8 cellular contexts compared by ENCODE assay signal in genomic region chr12:49707812-49708147, GRCh38. TPM values are rescaled to one million over a fixed set of nuclear protein-coding genes. Genes with fewer than 3 reads are reported as not detected.
DNase-seq lines count a peak whose midpoint lies in the region; ATAC-seq and TF ChIP-seq lines count a peak whose summit lies in the region.

No MANE protein-coding gene starts in this region.

- peak; percentile 49 for DNase-seq in NCI-H2029 treated with DMSO at 0.1 percent for 48 hours (lab: John Stamatoyannopoulos, UW)
- no peak for DNase-seq in NCI-H2029 (lab: John Stamatoyannopoulos, UW)
- DNase-seq in NCI-H146 treated with DMSO at 0.1 percent for 48 hours (lab: John Stamatoyannopoulos, UW; ENCODE audit: unreplicated experiment): peak; percentile 82
- DNase-seq in central memory CD8-positive, alpha-beta T cell (ENCODE audit: low spot score in 2 of 2): no peak
- no peak for DNase-seq in osteoblast (ENCODE audit: insufficient read length, low spot score, missing footprints)
- no peak for DNase-seq in NCI-H2107 (lab: John Stamatoyannopoulos, UW)
- no peak for DNase-seq in occipital lobe (lab: John Stamatoyannopoulos, UW)

- no peaks in the 10 kb centered on the region for H3K36me3 ChIP-seq in osteoblast (ENCODE audit: insufficient read depth, low read length)

- H3K4me3 ChIP-seq in osteoblast (ENCODE audit: insufficient read depth, low read length): peak overlapping the region; percentile 84

- no peak overlapping the region for H3K27ac ChIP-seq in osteoblast (ENCODE audit: low read depth, low read length)

- peak overlapping the region; percentile 92 for H3K4me3 Mint-ChIP-seq in central memory CD8-positive, alpha-beta T cell

- no peaks in the 10 kb centered on the region for H3K9me3 ChIP-seq in osteoblast (ENCODE audit: low read depth, low read length)

- peaks cover 39% of the 10 kb centered on the region for H3K79me2 ChIP-seq in osteoblast (ENCODE audit: insufficient read depth, low read length)

- peaks cover 16% of the 10 kb centered on the region for H3K27me3 Mint-ChIP-seq in central memory CD8-positive, alpha-beta T cell

- no peak for TF ChIP-seq CTCF in osteoblast (IDR thresholded peaks at IDR 0.05; ENCODE audit: extremely low read depth, low read depth, low read length)

- no peak for ATAC-seq in central memory CD8-positive, alpha-beta T cell (replicated peaks; ENCODE audit: extremely low read depth, poor library complexity, severe bottlenecking)
- no peak for ATAC-seq in GM18519 (IDR thresholded peaks at IDR 0.05; ENCODE audit: low FRiP score, unreplicated experiment)

- H3K4me1 Mint-ChIP-seq in central memory CD8-positive, alpha-beta T cell: peaks cover 42% of the 10 kb centered on the region

- peaks cover 5% of the 10 kb centered on the region for H3K36me3 Mint-ChIP-seq in central memory CD8-positive, alpha-beta T cell (ENCODE audit: insufficient read depth)

- peaks cover 36% of the 10 kb centered on the region for H3K4me1 ChIP-seq in osteoblast (ENCODE audit: insufficient read depth, low read length)

- H3K9me3 Mint-ChIP-seq in central memory CD8-positive, alpha-beta T cell: no peaks in the 10 kb centered on the region

- H3K27ac Mint-ChIP-seq in central memory CD8-positive, alpha-beta T cell (ENCODE audit: low read depth): peak overlapping the region; percentile 78

- H2AFZ ChIP-seq in osteoblast (ENCODE audit: low read length): peak overlapping the region; percentile 91

- peak overlapping the region; percentile 73 for H3K4me2 ChIP-seq in osteoblast (ENCODE audit: insufficient read depth, low read length)

- H4K20me1 ChIP-seq in osteoblast (ENCODE audit: insufficient read depth, low read length): no peaks in the 10 kb centered on the region

- peaks cover 9% of the 10 kb centered on the region for H3K27me3 ChIP-seq in osteoblast (ENCODE audit: insufficient read depth, low read length)

RNA-seq across cellular contexts. Expression of gene FMNL3, which starts 0.6 kb away (rescaled TPM):
- 24.6 and 31.8 TPM in 2 replicates for total RNA-seq in osteoblast
- total RNA-seq in occipital lobe: 12.0 TPM

RNA-seq across cellular contexts. Expression of gene TMBIM6, which starts 33.6 kb away (rescaled TPM):
- total RNA-seq in osteoblast: 398 and 421 TPM in 2 replicates
- total RNA-seq in occipital lobe: 256 TPM

Comparison
In these comparisons a context has a peak if more than half of its experiments do, and no peak if none do; other contexts are left out.
1. DNase-seq: peak in NCI-H2029 treated with DMSO at 0.1 percent for 48 hours (single experiment) and NCI-H146 treated with DMSO at 0.1 percent for 48 hours (single experiment); none in NCI-H2029 (single experiment), central memory CD8-positive, alpha-beta T cell (0 of 2), osteoblast (single experiment), NCI-H2107 (single experiment) and occipital lobe (single experiment).